In genomic region chr4:87982446-87982845, GRCh38 we compare ENCODE assay signal across 16 cellular contexts. TPM values are rescaled to one million over a fixed set of nuclear protein-coding genes. Genes with fewer than 3 reads are reported as not detected.
"Had no signal": no experiment of that assay in that cellular context is flagged by ENCODE, and none has a peak within 500 bp of the region (broad histone marks: within the 10 kb centered on the region; RNA-seq: fewer than 3 reads in every experiment).

No MANE protein-coding gene starts in this region.

- H3K4me2 ChIP-seq: smooth muscle cell had no signal

- H3K4me1 Mint-ChIP-seq: activated B cell treated with CpG ODN at 0.5 μM for 24 hours; activated naive CD4-positive, alpha-beta T cell treated with anti-CD3 and anti-CD28 coated beads, Interleukin-2, amount 10 ng/mL, durations not matched to agents 7 days and 5 days; endodermal cell; memory B cell had no signal

- ATAC-seq: body of pancreas, left lung, pancreas, T-helper 17 cell had no signal

- H3K27ac Mint-ChIP-seq: activated B cell treated with CpG ODN at 0.5 μM for 24 hours; activated naive CD4-positive, alpha-beta T cell treated with anti-CD3 and anti-CD28 coated beads, Interleukin-2, amount 10 ng/mL, durations not matched to agents 7 days and 5 days; activated T-helper 2 cell treated with anti-CD3 and anti-CD28 coated beads, Interferon-gamma antibody, Interleukin-2, Interleukin-4, amounts not matched to agents 10 μg/mL and 5 μg/mL and 100 μg/mL, durations not matched to agents 14 hours and 24 hours and 36 hours; endodermal cell; memory B cell; T-helper 17 cell had no signal

- DNase-seq: activated B cell treated with CpG ODN at 0.5 μM for 24 hours; activated naive CD4-positive, alpha-beta T cell treated with anti-CD3 and anti-CD28 coated beads, Interleukin-2, amount 10 ng/mL, durations not matched to agents 7 days and 5 days; body of pancreas; cerebellar nuclear complex; dermis blood vessel endothelial cell; endodermal cell; erythroblast; glutamatergic neuron; pancreas; T-helper 17 cell; thyroid gland had no signal

- H3K27ac ChIP-seq: body of pancreas, left lung, pancreas, right atrium auricular region, thyroid gland had no signal

- H3K27me3 ChIP-seq: body of pancreas, left lung, pancreas, right atrium auricular region, thyroid gland had no signal

- H3K9me3 ChIP-seq: body of pancreas, left lung, pancreas, right atrium auricular region, thyroid gland had no signal

- H3K4me1 ChIP-seq: body of pancreas, left lung, right atrium auricular region, thyroid gland had no signal

- H3K9me3 Mint-ChIP-seq: activated B cell treated with CpG ODN at 0.5 μM for 24 hours; activated naive CD4-positive, alpha-beta T cell treated with anti-CD3 and anti-CD28 coated beads, Interleukin-2, amount 10 ng/mL, durations not matched to agents 7 days and 5 days; activated T-helper 2 cell treated with anti-CD3 and anti-CD28 coated beads, Interferon-gamma antibody, Interleukin-2, Interleukin-4, amounts not matched to agents 10 μg/mL and 5 μg/mL and 100 μg/mL, durations not matched to agents 14 hours and 24 hours and 36 hours; endodermal cell; memory B cell had no signal

- H3K36me3 ChIP-seq: left lung, pancreas, right atrium auricular region, thyroid gland had no signal

- H3K4me3 Mint-ChIP-seq: activated B cell treated with CpG ODN at 0.5 μM for 24 hours; activated naive CD4-positive, alpha-beta T cell treated with anti-CD3 and anti-CD28 coated beads, Interleukin-2, amount 10 ng/mL, durations not matched to agents 7 days and 5 days; endodermal cell; memory B cell; T-helper 17 cell had no signal

- H3K36me3 Mint-ChIP-seq: activated naive CD4-positive, alpha-beta T cell treated with anti-CD3 and anti-CD28 coated beads, Interleukin-2, amount 10 ng/mL, durations not matched to agents 7 days and 5 days; memory B cell had no signal

- H3K4me3 ChIP-seq: body of pancreas, left lung, pancreas, right atrium auricular region, smooth muscle cell, thyroid gland had no signal

RNA-seq across cellular contexts. Expression of gene SPP1, which starts 6.9 kb away (rescaled TPM):
- total RNA-seq: activated B cell treated with CpG ODN at 0.5 μM for 24 hours, T-helper 17 cell had no signal
